ENCODE assay signal across 28 cellular contexts in the genomic region with DNA sequence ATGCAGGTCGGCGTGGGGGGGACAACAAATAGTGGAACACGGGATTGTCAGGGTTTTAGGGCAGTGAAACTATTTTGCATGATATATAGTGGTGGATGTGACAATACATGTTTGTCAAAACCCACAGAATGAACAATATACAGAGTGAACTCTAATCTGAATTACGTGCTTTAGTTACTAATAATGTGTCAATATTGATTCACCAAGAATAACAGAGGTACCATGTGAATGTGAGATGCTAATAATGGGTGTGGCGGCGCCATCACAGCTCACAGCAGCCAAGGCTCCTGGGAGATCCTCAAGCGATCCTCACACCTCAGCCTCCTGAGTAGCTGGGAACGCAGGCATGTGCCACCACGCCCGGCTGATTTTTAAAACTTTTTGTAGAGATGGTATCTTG. TPM values are rescaled to one million over a fixed set of nuclear protein-coding genes. Genes with fewer than 3 reads are reported as not detected.
"Had no signal": no experiment of that assay in that cellular context is flagged by ENCODE, and none has a peak within 500 bp of the region (broad histone marks: within the 10 kb centered on the region; RNA-seq: fewer than 3 reads in every experiment).

No MANE protein-coding gene starts in this region.

- H3K36me3 Mint-ChIP-seq: natural killer cell had no signal

- DNase-seq: activated CD4-positive, alpha-beta T cell treated with anti-CD3 and anti-CD28 coated beads, Interleukin-2, amount 10 ng/mL, durations not matched to agents 7 days and 5 days; activated CD4-positive, CD25-positive, alpha-beta regulatory T cell treated with anti-CD3 and anti-CD28 coated beads, Interleukin-2, amount 50 U/mL, for 72 hours; activated CD8-positive, alpha-beta T cell treated with anti-CD3 and anti-CD28 coated beads for 36 hours; activated naive CD4-positive, alpha-beta T cell; activated T-cell treated with anti-CD3 and anti-CD28 coated beads, Interleukin-2, amount 50 U/mL, for 1 hour; cortex of kidney; endodermal cell; midbrain; natural killer cell; ovary; stimulated activated CD4-positive, alpha-beta T cell treated with anti-CD3 and anti-CD28 coated beads, Interleukin-15, amount 100 ng/mL, for 24 hours; T-helper 1 cell; testis; WERI-Rb-1 had no signal

- H3K9me3 Mint-ChIP-seq: activated CD4-positive, alpha-beta T cell treated with anti-CD3 and anti-CD28 coated beads, Interleukin-2, amount 10 ng/mL, durations not matched to agents 7 days and 5 days; activated CD8-positive, alpha-beta T cell treated with anti-CD3 and anti-CD28 coated beads for 36 hours; activated T-helper 2 cell treated with anti-CD3 and anti-CD28 coated beads, Interferon-gamma antibody, Interleukin-2, Interleukin-4, amounts not matched to agents 10 μg/mL and 5 μg/mL and 100 μg/mL, durations not matched to agents 14 hours and 24 hours and 36 hours; endodermal cell; natural killer cell; stimulated activated memory B cell treated with anti-CD40 and anti-IgM and Interleukin-4, amounts not matched to agents 10 μg/mL and 1 μg/mL and 100 μg/mL, for 72 hours; type B pancreatic cell had no signal

- H3K27me3 ChIP-seq: left lung, ovary, testis, vagina had no signal

- H3K4me2 ChIP-seq: smooth muscle cell had no signal

- H3K27ac Mint-ChIP-seq: activated CD4-positive, alpha-beta T cell treated with anti-CD3 and anti-CD28 coated beads, Interleukin-2, amount 10 ng/mL, durations not matched to agents 7 days and 5 days; activated CD8-positive, alpha-beta T cell treated with anti-CD3 and anti-CD28 coated beads for 36 hours; activated naive CD8-positive, alpha-beta T cell; activated T-helper 2 cell treated with anti-CD3 and anti-CD28 coated beads, Interferon-gamma antibody, Interleukin-2, Interleukin-4, amounts not matched to agents 10 μg/mL and 5 μg/mL and 100 μg/mL, durations not matched to agents 14 hours and 24 hours and 36 hours; natural killer cell; type B pancreatic cell had no signal

- H3K4me3 Mint-ChIP-seq: activated CD4-positive, alpha-beta T cell treated with anti-CD3 and anti-CD28 coated beads, Interleukin-2, amount 10 ng/mL, durations not matched to agents 7 days and 5 days; activated CD8-positive, alpha-beta T cell treated with anti-CD3 and anti-CD28 coated beads for 36 hours; activated naive CD8-positive, alpha-beta T cell; endodermal cell; natural killer cell; stimulated activated memory B cell treated with anti-CD40 and anti-IgM and Interleukin-4, amounts not matched to agents 10 μg/mL and 1 μg/mL and 100 μg/mL, for 72 hours; type B pancreatic cell had no signal

- H3K36me3 ChIP-seq: ovary had no signal

- H3K9me3 ChIP-seq: left lung, ovary, testis, vagina had no signal

- H3K4me3 ChIP-seq: left lung, ovary, smooth muscle cell, testis, vagina had no signal

- H3K27ac ChIP-seq: left lung, ovary, testis, vagina, WERI-Rb-1 had no signal

- ATAC-seq: activated CD8-positive, alpha-beta T cell treated with anti-CD3 and anti-CD28 coated beads for 36 hours; left lung; natural killer cell; stimulated activated memory B cell treated with anti-CD40 and anti-IgM and Interleukin-4, amounts not matched to agents 10 μg/mL and 1 μg/mL and 100 μg/mL, for 72 hours had no signal

- H3K27me3 Mint-ChIP-seq: activated CD4-positive, alpha-beta T cell treated with anti-CD3 and anti-CD28 coated beads, Interleukin-2, amount 10 ng/mL, durations not matched to agents 7 days and 5 days; activated CD8-positive, alpha-beta T cell treated with anti-CD3 and anti-CD28 coated beads for 36 hours; activated naive CD8-positive, alpha-beta T cell; stimulated activated memory B cell treated with anti-CD40 and anti-IgM and Interleukin-4, amounts not matched to agents 10 μg/mL and 1 μg/mL and 100 μg/mL, for 72 hours; type B pancreatic cell had no signal

RNA-seq across cellular contexts. Expression of gene CCL25, which starts 60.0 kb away (rescaled TPM):
- total RNA-seq: activated T-helper 2 cell treated with anti-CD3 and anti-CD28 coated beads, Interferon-gamma antibody, Interleukin-2, Interleukin-4, amounts not matched to agents 10 μg/mL and 5 μg/mL and 100 μg/mL, durations not matched to agents 14 hours and 24 hours and 36 hours; astrocyte; cerebellum; endodermal cell; epithelial cell of proximal tubule; fibroblast of villous mesenchyme; kidney epithelial cell; left lung; ovary; pulmonary artery endothelial cell; sciatic nerve; smooth muscle cell; vagina had no signal
- polyA plus RNA-seq: ovary had no signal
